8 cellular contexts compared by ENCODE assay signal in genomic region chrX:52934704-52935468, GRCh38. TPM values are rescaled to one million over a fixed set of nuclear protein-coding genes. Genes with fewer than 3 reads are reported as not detected.
A peak's percentile ranks its signal among the peaks of the same experiment; 100 is the strongest.
DNase-seq lines count a peak whose midpoint lies in the region; TF ChIP-seq lines count a peak whose summit lies in the region.

No MANE protein-coding gene starts in this region.

- peak overlapping the region; percentile 86 for H2AFZ ChIP-seq in neural progenitor cell (replicated peaks)

- peaks cover 10% of the 10 kb centered on the region for H3K4me1 ChIP-seq in neural progenitor cell

- peaks cover 3% of the 10 kb centered on the region for H3K27me3 Mint-ChIP-seq in neural progenitor cell (ENCODE audit: insufficient read depth, low read depth)

- DNase-seq in GM03348 (ENCODE audit: low spot score) (peak; percentile 87), HCEC 1CT (peak; percentile 91), MG63 (peak; percentile 91), SHP77 (lab: John Stamatoyannopoulos, UW) (peak; percentile 98 to 99), activated gamma-delta T cell (lab: John Stamatoyannopoulos, UW) (peak; percentile 82), fibroblast of villous mesenchyme (ENCODE audit: low read depth) (peak; percentile 95), neural progenitor cell (ENCODE audit: low spot score) (peak; percentile 94), stromal cell of bone marrow (ENCODE audit: low read depth) (peak; percentile 89)

- H3K4me2 ChIP-seq in neural progenitor cell: peak overlapping the region; percentile 89

- no peaks in the 10 kb centered on the region for H3K36me3 ChIP-seq in MG63
- H3K36me3 ChIP-seq in neural progenitor cell: no peaks in the 10 kb centered on the region

- peak overlapping the region; percentile 82 for H3K9ac ChIP-seq in neural progenitor cell

- peak overlapping the region; percentile 98 for H3K27ac ChIP-seq in neural progenitor cell

- peak; percentile 74 for TF ChIP-seq CTCF in fibroblast of villous mesenchyme (IDR thresholded peaks at IDR 0.05; ENCODE audit: insufficient read depth, low read depth, low read length)
- peak; percentile 91 for TF ChIP-seq CTCF in neural progenitor cell (IDR thresholded peaks at IDR 0.05)

- no peaks in the 10 kb centered on the region for H3K79me2 ChIP-seq in neural progenitor cell (ENCODE audit: low read depth)

- H3F3A ChIP-seq in neural progenitor cell (ENCODE audit: low read depth): peaks cover 23% of the 10 kb centered on the region

- H3K36me3 Mint-ChIP-seq in neural progenitor cell: no peaks in the 10 kb centered on the region

- no peaks in the 10 kb centered on the region for H4K20me1 ChIP-seq in neural progenitor cell (ENCODE audit: low read depth)

- H3K27ac Mint-ChIP-seq in neural progenitor cell: peak overlapping the region; percentile 99

- H3K4me3 ChIP-seq in MG63: peak overlapping the region; percentile 84
- H3K4me3 ChIP-seq in fibroblast of villous mesenchyme (ENCODE audit: low read depth, low read length): peak overlapping the region; percentile 78
- H3K4me3 ChIP-seq in neural progenitor cell: peak overlapping the region; percentile 63

- no peaks in the 10 kb centered on the region for H3K27me3 ChIP-seq in MG63
- no peaks in the 10 kb centered on the region for H3K27me3 ChIP-seq in neural progenitor cell

- H3K4me1 Mint-ChIP-seq in neural progenitor cell: peaks cover 9% of the 10 kb centered on the region

- no peaks in the 10 kb centered on the region for H3K9me3 ChIP-seq in MG63
- no peaks in the 10 kb centered on the region for H3K9me3 ChIP-seq in neural progenitor cell (ENCODE audit: low read depth)

- H3K4me3 Mint-ChIP-seq in neural progenitor cell: peak overlapping the region; percentile 92

- no peaks in the 10 kb centered on the region for H3K9me3 Mint-ChIP-seq in neural progenitor cell

RNA-seq across cellular contexts. Expression of gene FAM156A, which starts 23.4 kb away (rescaled TPM):
- total RNA-seq in MG63 (2014; rRNA removed; shearing (Covaris generic); ENCODE audit: low replicate concordance): 2.1 and 14.5 TPM in 2 replicates
- 12.1 and 16.1 TPM in 2 replicates for total RNA-seq in fibroblast of villous mesenchyme
- 23.4 and 27.8 TPM in 2 replicates for total RNA-seq in neural progenitor cell (ENCODE audit: low replicate concordance)

RNA-seq across cellular contexts. Expression of gene FAM156B, which starts 37.8 kb away (rescaled TPM):
- total RNA-seq in MG63 (2014; rRNA removed; shearing (Covaris generic); ENCODE audit: low replicate concordance): 4.6 and 24.9 TPM in 2 replicates
- total RNA-seq in fibroblast of villous mesenchyme (19.6 and 20.3 TPM in 2 replicates), neural progenitor cell (ENCODE audit: low replicate concordance) (14.1 and 15.8 TPM in 2 replicates)

Comparison
In these comparisons a context has a peak if more than half of its experiments do, and no peak if none do; other contexts are left out.
1. Peak in every context shown above with its lines: DNase-seq, H3K4me3 ChIP-seq and H3K27ac ChIP-seq.